ENCODE assay signal across 1 cellular context in genomic region chr3:16513141-16514020, GRCh38.
TF ChIP-seq lines count a peak whose summit lies in the region.

A gene with protein sequence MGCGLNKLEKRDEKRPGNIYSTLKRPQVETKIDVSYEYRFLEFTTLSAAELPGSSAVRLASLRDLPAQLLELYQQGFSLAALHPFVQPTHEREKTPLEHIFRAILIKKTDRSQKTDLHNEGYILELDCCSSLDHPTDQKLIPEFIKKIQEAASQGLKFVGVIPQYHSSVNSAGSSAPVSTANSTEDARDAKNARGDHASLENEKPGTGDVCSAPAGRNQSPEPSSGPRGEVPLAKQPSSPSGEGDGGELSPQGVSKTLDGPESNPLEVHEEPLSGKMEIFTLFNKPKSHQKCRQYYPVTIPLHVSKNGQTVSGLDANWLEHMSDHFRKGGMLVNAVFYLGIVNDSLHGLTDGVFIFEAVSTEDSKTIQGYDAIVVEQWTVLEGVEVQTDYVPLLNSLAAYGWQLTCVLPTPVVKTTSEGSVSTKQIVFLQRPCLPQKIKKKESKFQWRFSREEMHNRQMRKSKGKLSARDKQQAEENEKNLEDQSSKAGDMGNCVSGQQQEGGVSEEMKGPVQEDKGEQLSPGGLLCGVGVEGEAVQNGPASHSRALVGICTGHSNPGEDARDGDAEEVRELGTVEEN (minus strand): TSS chr3:16513699. CDS start chr3:16493869, 19,830 bp downstream.

TF ChIP-seq in HepG2, 621 proteins besides CTCF, POLR2A, EP300 and RAD21 (continued from another document):
- TF ChIP-seq ZBTB14 (CRISPR knock-in tag; IDR thresholded peaks at IDR 0.05): peak; percentile 25; the same call in 1 of the 2 replicates
- 0 out of 2 replicates have a peak, but pooled peaks have one; percentile 15 for TF ChIP-seq EZH2 (conservative IDR thresholded peaks at IDR 0.05; ENCODE audit: low read depth, low read length)
